8 cellular contexts compared by ENCODE assay signal in the genomic region with DNA sequence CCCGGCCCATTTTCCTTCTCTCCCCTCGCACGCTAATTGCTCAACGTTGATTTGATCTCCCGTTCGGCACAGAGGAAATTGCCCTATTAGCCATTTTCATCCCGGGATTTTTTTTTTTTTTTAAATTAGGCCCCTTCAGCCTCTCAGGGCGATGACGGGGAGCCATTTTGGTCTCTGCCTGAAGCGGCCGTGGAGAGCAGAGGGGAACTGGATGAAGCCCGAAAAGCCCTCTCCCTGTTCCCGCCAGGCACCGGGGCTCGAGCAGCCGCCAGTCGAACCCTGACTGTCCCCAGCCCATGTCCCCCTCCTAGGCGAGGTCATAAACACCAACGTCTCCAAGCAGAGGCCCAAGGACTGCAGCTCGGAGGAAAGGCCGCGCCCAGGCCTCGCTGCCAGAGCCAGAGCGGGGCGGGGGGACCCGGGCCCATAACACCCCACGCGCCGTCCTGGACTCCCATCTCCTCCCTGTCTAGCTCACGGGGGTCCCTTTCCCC. TPM values are rescaled to one million over a fixed set of nuclear protein-coding genes. Genes with fewer than 3 reads are reported as not detected.
DNase-seq lines count a peak whose midpoint lies in the region; ATAC-seq and TF ChIP-seq lines count a peak whose summit lies in the region.

No MANE protein-coding gene starts in this region.

- no peaks in the 10 kb centered on the region for H3K36me3 Mint-ChIP-seq in stimulated activated naive CD8-positive, alpha-beta T cell treated with anti-CD3 and anti-CD28 coated beads, Interleukin-15, Interleukin-2, amounts not matched to agents 100 ng/mL and 50 ng/mL, for 24 hours (ENCODE audit: low read depth)

- no peaks in the 10 kb centered on the region for H3K27me3 ChIP-seq in dorsolateral prefrontal cortex
- no peaks in the 10 kb centered on the region for H3K27me3 ChIP-seq in muscle layer of colon (ENCODE audit: control insufficient read depth in 1 of 2, insufficient read depth in 2 of 2, low read length in 2 of 2)

- H3K27ac ChIP-seq in dorsolateral prefrontal cortex, result peak overlapping the region; percentile 77 to 100 (median 95)
- H3K27ac ChIP-seq in muscle layer of colon (ENCODE audit: low read depth, low read length), result peak overlapping the region; percentile 60

- H3K9ac ChIP-seq in muscle layer of colon (ENCODE audit: low read length), result peak overlapping the region; percentile 27

- intact Hi-C loops in dorsolateral prefrontal cortex (cut with DNase I), result loop anchor here (1.0 to 10.0 kb wide), 9 partner anchors 52 to 362 kb away; partner anchors contain the start of genes FOXP4 (in 1 of the 2) and TFEB (in 1 of the 2)

- no peak for TF ChIP-seq CTCF in dorsolateral prefrontal cortex (IDR thresholded peaks at IDR 0.05 in 54 of 56, conservative IDR thresholded peaks at IDR 0.05 in 2 of 56; ENCODE audit: low read depth in 1 of 56, partially characterized antibody in 56 of 56)

- H3K4me1 ChIP-seq in muscle layer of colon (ENCODE audit: insufficient read depth, low read length), result peaks cover 18% of the 10 kb centered on the region

- no peaks in the 10 kb centered on the region for H3K9me3 Mint-ChIP-seq in stimulated activated naive CD8-positive, alpha-beta T cell treated with anti-CD3 and anti-CD28 coated beads, Interleukin-15, Interleukin-2, amounts not matched to agents 100 ng/mL and 50 ng/mL, for 24 hours

- H3K4me1 Mint-ChIP-seq in stimulated activated naive CD8-positive, alpha-beta T cell treated with anti-CD3 and anti-CD28 coated beads, Interleukin-15, Interleukin-2, amounts not matched to agents 100 ng/mL and 50 ng/mL, for 24 hours (ENCODE audit: low read depth), result peaks cover 12% of the 10 kb centered on the region

- no peak for DNase-seq in stimulated activated naive CD8-positive, alpha-beta T cell treated with anti-CD3 and anti-CD28 coated beads, Interleukin-15, Interleukin-2, amounts not matched to agents 100 U/mL and 50 U/mL, for 24 hours
- DNase-seq in dorsolateral prefrontal cortex (no peak), NAMALWA (ENCODE audit: low spot score) (no peak), NCI-H2081 treated with DMSO at 0.1 percent for 48 hours (lab: John Stamatoyannopoulos, UW) (no peak)

- peaks cover 26% of the 10 kb centered on the region for H3K36me3 ChIP-seq in muscle layer of colon (ENCODE audit: insufficient read depth, low read length)

- H3K4me3 Mint-ChIP-seq in stimulated activated naive CD8-positive, alpha-beta T cell treated with anti-CD3 and anti-CD28 coated beads, Interleukin-15, Interleukin-2, amounts not matched to agents 100 ng/mL and 50 ng/mL, for 24 hours, result peak overlapping the region; percentile 75

- peak overlapping the region; percentile 26 for H3K27ac Mint-ChIP-seq in stimulated activated naive CD8-positive, alpha-beta T cell treated with anti-CD3 and anti-CD28 coated beads, Interleukin-15, Interleukin-2, amounts not matched to agents 100 ng/mL and 50 ng/mL, for 24 hours

- H3K4me3 ChIP-seq in dorsolateral prefrontal cortex (peak overlapping the region in 58 of 59 donors; percentile 15 to 71 (median 54)), muscle layer of colon (ENCODE audit: low read depth in 1 of 2, low read length in 2 of 2) (peak overlapping the region; percentile 47 to 57)

- no peaks in the 10 kb centered on the region for H3K9me3 ChIP-seq in muscle layer of colon (ENCODE audit: low read length)

- no peak for ATAC-seq in stimulated activated naive CD8-positive, alpha-beta T cell treated with anti-CD3 and anti-CD28 coated beads, Interleukin-15, Interleukin-2, amounts not matched to agents 100 U/mL and 50 U/mL, for 24 hours
- no peak for ATAC-seq in GM18498 (IDR thresholded peaks at IDR 0.05; ENCODE audit: unreplicated experiment)
- ATAC-seq in HG03571 (IDR thresholded peaks at IDR 0.05; ENCODE audit: unreplicated experiment), result no peak

- H3K27me3 Mint-ChIP-seq in stimulated activated naive CD8-positive, alpha-beta T cell treated with anti-CD3 and anti-CD28 coated beads, Interleukin-15, Interleukin-2, amounts not matched to agents 100 ng/mL and 50 ng/mL, for 24 hours, result no peaks in the 10 kb centered on the region

RNA-seq across cellular contexts. Expression of gene MDFI, which starts 44.7 kb away (rescaled TPM):
- total RNA-seq in dorsolateral prefrontal cortex, result 10 to 100 TPM in 1 of 120 experiments, 1 to 10 TPM in 100, under 1 TPM in 18, not detected in 1; 0.46 to 11.7 (median 2.2) TPM

RNA-seq across cellular contexts. Expression of gene TFEB, which starts 52.4 kb away (rescaled TPM):
- 100 to 1,000 TPM in 2 of 120 experiments, 10 to 100 TPM in 118; 13.9 to 125 (median 40.5) TPM for total RNA-seq in dorsolateral prefrontal cortex
